In the genomic region with DNA sequence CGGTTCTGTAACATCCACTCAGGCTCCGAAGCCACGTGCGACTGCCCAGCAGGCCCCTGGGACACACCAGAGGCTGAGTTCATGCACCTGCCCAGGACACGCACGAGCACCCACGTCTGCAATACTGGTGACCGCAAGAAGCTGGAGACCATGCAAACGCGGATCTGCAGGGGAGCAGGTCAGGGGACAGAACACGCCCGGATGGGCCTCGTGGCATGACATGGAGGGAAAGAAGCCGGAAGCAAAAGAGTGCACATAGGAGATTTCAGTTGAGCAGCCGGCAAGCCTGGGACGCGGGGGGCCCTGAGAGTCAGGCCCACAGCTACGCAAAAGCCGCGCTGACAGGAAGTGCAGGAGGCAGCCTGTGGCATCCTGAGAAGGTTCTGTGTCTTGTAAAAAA, we compare ENCODE assay signal across 16 cellular contexts.
DNase-seq lines count a peak whose midpoint lies in the region; ATAC-seq and TF ChIP-seq lines count a peak whose summit lies in the region.
"Had no signal": no experiment of that assay in that cellular context is flagged by ENCODE, and none has a peak within 500 bp of the region (broad histone marks: within the 10 kb centered on the region; RNA-seq: fewer than 3 reads in every experiment).

No MANE protein-coding gene starts in this region.

- H3K27ac ChIP-seq in mesenchymal stem cell (ENCODE audit: low read length, poor library complexity, severe bottlenecking): no peak overlapping the region
- H3K27ac ChIP-seq: 22Rv1, upper lobe of left lung had no signal

- no peaks in the 10 kb centered on the region for H3K79me1 ChIP-seq in mesenchymal stem cell (replicated peaks; ENCODE audit: low read length, poor library complexity, severe bottlenecking)

- H3K9me3 Mint-ChIP-seq in activated CD4-positive, alpha-beta T cell treated with anti-CD3 and anti-CD28 coated beads for 36 hours (ENCODE audit: low read depth): peaks cover 2% of the 10 kb centered on the region
- H3K9me3 Mint-ChIP-seq in CD14-positive monocyte (peaks cover 10 to 46% (median 18%) of the 10 kb centered on the region in 7 donors), glutamatergic neuron (ENCODE audit: unreplicated experiment) (peaks cover 11% of the 10 kb centered on the region)

- intact Hi-C loops in activated CD4-positive, alpha-beta T cell treated with anti-CD3 and anti-CD28 coated beads for 36 hours (cut with DNase I, micrococcal nuclease): loop anchor here (2.0 to 5.0 kb wide), 4 partner anchors 154 to 469 kb away; a partner anchor contains a TSS
- intact Hi-C loops in CD14-positive monocyte (cut with micrococcal nuclease): no loop called here

- H3K4me3 Mint-ChIP-seq in activated CD4-positive, alpha-beta T cell treated with anti-CD3 and anti-CD28 coated beads for 36 hours: no peak overlapping the region
- H3K4me3 Mint-ChIP-seq in CD14-positive monocyte (peak overlapping the region in 1 of 2 donors; percentile 65), glutamatergic neuron (ENCODE audit: unreplicated experiment) (no peak overlapping the region)

- H3K36me3 ChIP-seq in mesenchymal stem cell (ENCODE audit: control insufficient read depth in 1 of 2, insufficient read depth in 2 of 2, low read depth in 1 of 2, low read length in 2 of 2): no peaks in the 10 kb centered on the region
- H3K36me3 ChIP-seq: upper lobe of left lung had no signal

- no peak overlapping the region for H3K4me2 ChIP-seq in mesenchymal stem cell (ENCODE audit: low read length, poor library complexity, severe bottlenecking)

- peaks cover 47 to 62% of the 10 kb centered on the region in 2 experiments for H3K27me3 ChIP-seq in mesenchymal stem cell (ENCODE audit: control insufficient read depth in 1 of 2, insufficient read depth in 1 of 2, low read length in 2 of 2)

- ATAC-seq in activated CD4-positive, alpha-beta T cell treated with anti-CD3 and anti-CD28 coated beads for 36 hours: no peak
- ATAC-seq in GM21576 (IDR thresholded peaks at IDR 0.05; ENCODE audit: unreplicated experiment): no peak
- ATAC-seq: PC-3, SK-N-SH treated with all-trans-retinoic acid at 6 μM for 48 hours had no signal

- H2BK15ac ChIP-seq in mesenchymal stem cell (ENCODE audit: low read depth, poor library complexity, severe bottlenecking): no peak overlapping the region

- POLR2A ChIA-PET in activated CD4-positive, alpha-beta T cell treated with anti-CD3 and anti-CD28 coated beads for 36 hours (lab: Charles Lee): no interaction called here

- H3K4ac ChIP-seq in mesenchymal stem cell (ENCODE audit: low read depth in 1 of 2, low read length in 2 of 2): no peak overlapping the region

- H2BK120ac ChIP-seq in mesenchymal stem cell (ENCODE audit: low read depth, low read length): no peak overlapping the region

- no peak overlapping the region for H2AFZ ChIP-seq in mesenchymal stem cell (ENCODE audit: low read depth, low read length)

- TF ChIP-seq CTCF in CD14-positive monocyte (IDR thresholded peaks at IDR 0.05) (no peak), glutamatergic neuron (IDR thresholded peaks at IDR 0.05; ENCODE audit: partially characterized antibody, unreplicated experiment) (no peak)

- no peak overlapping the region for H2AK5ac ChIP-seq in mesenchymal stem cell (ENCODE audit: low read length, severe bottlenecking)

- H3K27me3 Mint-ChIP-seq in activated CD4-positive, alpha-beta T cell treated with anti-CD3 and anti-CD28 coated beads for 36 hours: no peaks in the 10 kb centered on the region
- H3K27me3 Mint-ChIP-seq in CD14-positive monocyte (ENCODE audit: low read depth in 3 of 3): peaks cover 47 to 70% (median 49%) of the 10 kb centered on the region in 3 donors
- H3K27me3 Mint-ChIP-seq in glutamatergic neuron (ENCODE audit: unreplicated experiment): peaks cover 9% of the 10 kb centered on the region

- peak overlapping the region; percentile 33 for H3K27ac Mint-ChIP-seq in activated CD4-positive, alpha-beta T cell treated with anti-CD3 and anti-CD28 coated beads for 36 hours
- H3K27ac Mint-ChIP-seq in CD14-positive monocyte (no peak overlapping the region), glutamatergic neuron (ENCODE audit: unreplicated experiment) (no peak overlapping the region)

- WGBS in mesenchymal stem cell: 88% methylated on average over 20 of the region's 20 CpGs

- peaks cover 67% of the 10 kb centered on the region for H3K4me1 Mint-ChIP-seq in activated CD4-positive, alpha-beta T cell treated with anti-CD3 and anti-CD28 coated beads for 36 hours
- H3K4me1 Mint-ChIP-seq in CD14-positive monocyte: peaks cover 43% of the 10 kb centered on the region
- H3K4me1 Mint-ChIP-seq in glutamatergic neuron (ENCODE audit: low read depth, unreplicated experiment): peaks cover 14% of the 10 kb centered on the region

- no peak overlapping the region for H2BK12ac ChIP-seq in mesenchymal stem cell (ENCODE audit: low read length in 2 of 2)

- H3K36me3 Mint-ChIP-seq in activated CD4-positive, alpha-beta T cell treated with anti-CD3 and anti-CD28 coated beads for 36 hours (ENCODE audit: low read depth): peaks cover 3% of the 10 kb centered on the region
- H3K36me3 Mint-ChIP-seq in CD14-positive monocyte (peaks cover 0 to 5% of the 10 kb centered on the region in 2 donors), glutamatergic neuron (ENCODE audit: unreplicated experiment) (no peaks in the 10 kb centered on the region)

- H3K4me3 ChIP-seq in mesenchymal stem cell (ENCODE audit: insufficient read depth in 1 of 2, low read depth in 1 of 2, low read length in 2 of 2): no peak overlapping the region
- H3K4me3 ChIP-seq: upper lobe of left lung had no signal

- peak overlapping the region; percentile 19 for H4K91ac ChIP-seq in mesenchymal stem cell (ENCODE audit: low read length)

- H3K4me1 ChIP-seq in mesenchymal stem cell (ENCODE audit: control insufficient read depth, insufficient read depth, low read depth, low read length): peaks cover 4% of the 10 kb centered on the region

- H3K23ac ChIP-seq in mesenchymal stem cell (ENCODE audit: low read length in 2 of 2): no peak overlapping the region

- no peak overlapping the region for H2BK5ac ChIP-seq in mesenchymal stem cell (ENCODE audit: low read depth, low read length, poor library complexity, severe bottlenecking)

- H3K9ac ChIP-seq in mesenchymal stem cell (ENCODE audit: low read length): no peak overlapping the region

- no peaks in the 10 kb centered on the region for H3K9me3 ChIP-seq in mesenchymal stem cell (ENCODE audit: control insufficient read depth, low read length)

- H4K8ac ChIP-seq in mesenchymal stem cell (ENCODE audit: low read length): no peak overlapping the region

- H3K18ac ChIP-seq in mesenchymal stem cell (ENCODE audit: low read depth in 1 of 2, low read length in 2 of 2): no peak overlapping the region

- H3K14ac ChIP-seq in mesenchymal stem cell (ENCODE audit: low read length in 2 of 2): no peak overlapping the region

- CTCF ChIA-PET in activated CD4-positive, alpha-beta T cell treated with anti-CD3 and anti-CD28 coated beads for 36 hours (lab: Charles Lee): interaction anchor here (0.6 to 1.2 kb wide), 3 partner anchors 30 to 410 kb away, joined by 3 to 4 read pairs (median 3); no protein-coding TSS in a partner anchor

- peak; percentile 50 for DNase-seq in activated CD4-positive, alpha-beta T cell treated with anti-CD3 and anti-CD28 coated beads for 36 hours
- no peak for DNase-seq in activated CD4-positive, alpha-beta T cell treated with anti-CD3 and anti-CD28 coated beads for 48 hours
- peak; percentile 37 for DNase-seq in CD14-positive monocyte (ENCODE audit: low spot score)
- DNase-seq in activated effector memory CD4-positive, alpha-beta T cell treated with Interleukin-2 at 50 U/mL for 16 hours: peak; percentile 28
- no peak for DNase-seq in mesenchymal stem cell
- DNase-seq in stimulated activated CD4-positive, alpha-beta T cell treated with anti-CD3 and anti-CD28 coated beads, Interleukin-4, amount 100 ng/mL, for 1 hour: no peak
- no peak for DNase-seq in glutamatergic neuron
- DNase-seq: foreskin melanocyte, midbrain, NCI-H187, NCI-H510A treated with DMSO at 0.1 percent for 48 hours, PC-3 had no signal

Comparison
In these comparisons a context has a peak if more than half of its experiments do, and no peak if none do; other contexts are left out.
1. DNase-seq: peak in activated CD4-positive, alpha-beta T cell treated with anti-CD3 and anti-CD28 coated beads for 36 hours (single experiment), CD14-positive monocyte (single experiment) and activated effector memory CD4-positive, alpha-beta T cell treated with Interleukin-2 at 50 U/mL for 16 hours (single experiment); none in activated CD4-positive, alpha-beta T cell treated with anti-CD3 and anti-CD28 coated beads for 48 hours (single experiment), mesenchymal stem cell (single experiment), stimulated activated CD4-positive, alpha-beta T cell treated with anti-CD3 and anti-CD28 coated beads, Interleukin-4, amount 100 ng/mL, for 1 hour (single experiment) and glutamatergic neuron (single experiment).
2. intact Hi-C loops: an anchor here in activated CD4-positive, alpha-beta T cell treated with anti-CD3 and anti-CD28 coated beads for 36 hours (2.0 to 5.0 kb wide); none called in CD14-positive monocyte.